In genomic region chr18:70069965-70070364, GRCh38 we compare ENCODE assay signal across 3 cellular contexts.
"Had no signal": no experiment of that assay in that cellular context is flagged by ENCODE, and none has a peak within 500 bp of the region (broad histone marks: within the 10 kb centered on the region; RNA-seq: fewer than 3 reads in every experiment).

No MANE protein-coding gene starts in this region.

- ATAC-seq: GM12878 had no signal

- H3K4me3 ChIP-seq: GM12878 had no signal

- DNase-seq: GDM1, GF-D8 had no signal
